ENCODE assay signal across 9 cellular contexts in the genomic region with DNA sequence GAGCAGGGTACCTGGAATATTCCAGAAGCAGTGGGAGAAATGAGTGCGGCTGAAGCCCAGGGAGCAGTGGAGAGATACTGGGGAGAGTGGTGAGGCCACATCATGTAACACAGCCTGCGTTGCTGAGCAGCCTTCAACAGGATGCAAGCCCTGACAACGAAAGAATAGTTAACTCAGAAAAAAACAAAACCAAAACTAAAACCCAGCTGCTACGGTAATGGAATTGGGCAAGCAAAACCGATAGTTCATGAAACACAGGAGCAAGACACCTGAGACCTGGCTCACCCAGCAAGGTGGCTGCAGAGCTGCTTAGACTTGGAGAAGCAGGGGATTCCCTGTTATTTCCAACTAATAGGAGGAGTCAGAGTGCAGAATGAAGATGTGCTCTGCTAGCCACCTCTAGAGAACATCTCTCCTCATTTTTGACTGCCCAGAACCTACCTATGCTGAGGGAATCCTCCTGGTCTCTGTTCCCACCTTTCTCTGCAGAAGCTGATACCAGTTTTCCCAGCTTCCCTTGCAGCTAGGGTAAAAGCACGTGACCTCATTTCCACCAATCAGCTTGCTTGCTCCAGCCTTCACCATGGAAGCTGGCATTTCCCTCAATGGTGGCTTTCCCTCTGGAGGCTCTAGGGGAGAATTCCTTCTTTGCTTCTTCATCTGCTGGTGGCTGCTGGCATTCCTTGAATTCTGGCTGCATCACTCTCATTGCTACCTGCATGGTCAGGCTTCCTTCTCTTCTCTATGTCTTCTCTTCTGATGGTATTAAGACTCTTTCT. TPM values are rescaled to one million over a fixed set of nuclear protein-coding genes. Genes with fewer than 3 reads are reported as not detected.
DNase-seq lines count a peak whose midpoint lies in the region; ATAC-seq, FAIRE-seq and TF ChIP-seq lines count a peak whose summit lies in the region.
"Had no signal": no experiment of that assay in that cellular context is flagged by ENCODE, and none has a peak within 500 bp of the region (broad histone marks: within the 10 kb centered on the region; RNA-seq: fewer than 3 reads in every experiment).

No MANE protein-coding gene starts in this region.

- no peaks in the 10 kb centered on the region for H3K4me1 ChIP-seq in left ventricle myocardium inferior

- peaks cover 12% of the 10 kb centered on the region for H3K9me3 ChIP-seq in left ventricle myocardium inferior (replicated peaks)

- no peak for TF ChIP-seq CTCF in left ventricle myocardium inferior (IDR thresholded peaks at IDR 0.05; ENCODE audit: borderline replicate concordance)

- DNase-seq in GM12891 (ENCODE audit: insufficient read length, low spot score) (peak; percentile 38), M059J (ENCODE audit: low read depth) (peak; percentile 54), posterior cingulate gyrus (no peak), substantia nigra (lab: John Stamatoyannopoulos, UW) (no peak), NCI-H146 treated with DMSO at 0.1 percent for 48 hours (lab: John Stamatoyannopoulos, UW; ENCODE audit: unreplicated experiment) (no peak), left ventricle myocardium inferior (no peak)
- DNase-seq in effector memory CD8-positive, alpha-beta T cell = peak; percentile 10 to 25 (median 12)
- DNase-seq: NCI-H1105 treated with DMSO at 0.1 percent for 48 hours had no signal

- no peak overlapping the region for H3K4me3 ChIP-seq in left ventricle myocardium inferior

- H3K36me3 Mint-ChIP-seq in effector memory CD8-positive, alpha-beta T cell (ENCODE audit: insufficient read depth) = peaks cover 2% of the 10 kb centered on the region

- no peaks in the 10 kb centered on the region for H3K9me3 Mint-ChIP-seq in effector memory CD8-positive, alpha-beta T cell

- H3K27ac Mint-ChIP-seq in effector memory CD8-positive, alpha-beta T cell = peak overlapping the region; percentile 86 to 97

- H3K27ac ChIP-seq in substantia nigra (ENCODE audit: low read depth, low read length, poor library complexity, severe bottlenecking) = no peak overlapping the region
- no peak overlapping the region for H3K27ac ChIP-seq in left ventricle myocardium inferior (replicated peaks)

- peak; percentile 89 for FAIRE-seq in GM12891 (lab: Jason Lieb, UNC)

- H3K4me1 Mint-ChIP-seq in effector memory CD8-positive, alpha-beta T cell (ENCODE audit: low read depth in 2 of 2) = peaks cover 10 to 12% of the 10 kb centered on the region in 2 donors

- peak overlapping the region; percentile 79 to 88 for H3K4me3 Mint-ChIP-seq in effector memory CD8-positive, alpha-beta T cell

- peaks cover 1 to 2% of the 10 kb centered on the region in 2 donors for H3K27me3 Mint-ChIP-seq in effector memory CD8-positive, alpha-beta T cell

- no peaks in the 10 kb centered on the region for H3K36me3 ChIP-seq in left ventricle myocardium inferior

- intact Hi-C loops in posterior cingulate gyrus (cut with DNase I) (no loop called here), left ventricle myocardium inferior (cut with micrococcal nuclease) (no loop called here)

- H3K27me3 ChIP-seq in left ventricle myocardium inferior (ENCODE audit: low read depth) = peaks cover 34% of the 10 kb centered on the region

- no peak for TF ChIP-seq POLR2A in GM12891 (IDR thresholded peaks at IDR 0.05; ENCODE audit: low read depth, low read length)

- ATAC-seq in GM21619 (IDR thresholded peaks at IDR 0.05; ENCODE audit: unreplicated experiment) = peak; percentile 85
- peak; percentile 93 for ATAC-seq in effector memory CD8-positive, alpha-beta T cell (replicated peaks)

TF ChIP-seq in GM12891, 5 proteins besides CTCF, POLR2A, EP300 and RAD21:
- no peak for TF ChIP-seq SPI1 (IDR thresholded peaks at IDR 0.05; ENCODE audit: low read depth, low read length)
- no peak for TF ChIP-seq POLR2AphosphoS5 (IDR thresholded peaks at IDR 0.05; ENCODE audit: low read depth, low read length)
- TF ChIP-seq PAX5 (IDR thresholded peaks at IDR 0.05; ENCODE audit: insufficient read depth, low read length, severe bottlenecking) = no peak
- no peak for TF ChIP-seq POU2F2 (IDR thresholded peaks at IDR 0.05; ENCODE audit: low read depth, low read length)
- TF ChIP-seq TAF1 (IDR thresholded peaks at IDR 0.05; ENCODE audit: low read depth, low read length) = no peak

RNA-seq across cellular contexts. Expression of a gene that starts 59.4 kb away (rescaled TPM):
- 5.8 TPM for polyA plus RNA-seq in GM12891 (2012; ENCODE audit: low read depth, missing spikeins)
- 6.3 and 10.3 TPM in 2 replicates for total RNA-seq in M059J (2014; rRNA removed; shearing (Covaris generic))
- 1.4 TPM for total RNA-seq in left ventricle myocardium inferior

Comparison
In these comparisons a context has a peak if more than half of its experiments do, and no peak if none do; other contexts are left out.
1. DNase-seq: peak in GM12891 (single experiment), M059J (single experiment) and effector memory CD8-positive, alpha-beta T cell (3 of 3); none in posterior cingulate gyrus (0 of 10), substantia nigra (0 of 49), NCI-H146 treated with DMSO at 0.1 percent for 48 hours (single experiment) and left ventricle myocardium inferior (single experiment).